ENCODE assay signal across 8 cellular contexts in the genomic region with DNA sequence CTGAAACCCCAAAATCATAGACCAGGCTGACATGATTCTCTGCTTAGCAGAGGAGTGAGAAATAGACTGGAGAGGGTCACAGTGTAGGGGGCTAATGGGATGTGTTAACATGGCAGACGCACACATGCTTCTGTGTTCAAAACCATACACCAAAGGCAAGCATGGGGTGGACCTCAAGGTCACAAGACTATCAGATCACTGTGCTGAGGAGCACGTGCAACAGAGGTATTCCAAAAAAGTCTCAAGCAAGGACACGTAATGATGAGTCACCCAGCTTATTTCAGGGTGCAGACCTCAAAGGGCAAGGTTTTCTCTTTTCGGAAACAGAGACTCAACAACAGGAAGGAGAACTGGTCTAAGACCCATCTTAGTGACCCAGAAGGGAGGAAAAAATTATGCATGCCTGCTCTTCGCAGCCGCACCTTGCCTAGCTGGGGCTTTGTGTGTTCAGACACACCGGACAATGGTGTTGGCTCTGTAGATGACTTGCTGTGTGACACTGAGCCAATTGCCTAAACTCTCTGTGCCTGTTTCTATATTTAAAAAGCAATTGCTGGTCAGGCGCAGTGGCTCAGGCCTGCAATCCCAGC. TPM values are rescaled to one million over a fixed set of nuclear protein-coding genes. Genes with fewer than 3 reads are reported as not detected.
DNase-seq lines count a peak whose midpoint lies in the region; ATAC-seq and TF ChIP-seq lines count a peak whose summit lies in the region.

No MANE protein-coding gene starts in this region.

- no peaks in the 10 kb centered on the region for H3K27me3 ChIP-seq in MG63

- DNase-seq in A172 (ENCODE audit: low spot score) (peak; percentile 90), MG63 (peak; percentile 43), mucosa of descending colon (peak in 1 of 3 donors; percentile 7), cerebellum (ENCODE audit: low spot score) (no peak), amygdala (lab: John Stamatoyannopoulos, UW) (no peak), cerebellar cortex (ENCODE audit: low spot score) (no peak)
- peak; percentile 37 for DNase-seq in activated CD8-positive, alpha-beta memory T cell treated with anti-CD3 and anti-CD28 coated beads, Interleukin-2, amount 50 U/mL, for 4 hours

- H3K4me1 ChIP-seq in mucosa of descending colon (ENCODE audit: low read depth), result no peaks in the 10 kb centered on the region

- intact Hi-C loops in mucosa of descending colon (cut with DNase I, micrococcal nuclease), result no loop called here

- no peaks in the 10 kb centered on the region for H3K9me3 ChIP-seq in MG63
- H3K9me3 ChIP-seq in mucosa of descending colon, result no peaks in the 10 kb centered on the region

- no peak overlapping the region for H3K4me3 ChIP-seq in MG63
- H3K4me3 ChIP-seq in mucosa of descending colon, result no peak overlapping the region

- ATAC-seq in GM19468 (IDR thresholded peaks at IDR 0.05; ENCODE audit: extremely low read depth, unreplicated experiment) (peak; percentile 23), mucosa of descending colon (peak; percentile 11)

- no peak for TF ChIP-seq CTCF in mucosa of descending colon (IDR thresholded peaks at IDR 0.05)

- H3K36me3 ChIP-seq in MG63 (no peaks in the 10 kb centered on the region), mucosa of descending colon (ENCODE audit: low read depth) (no peaks in the 10 kb centered on the region)

RNA-seq across cellular contexts. Expression of gene WHRN, which starts 20.3 kb away (rescaled TPM):
- 2.0 and 2.1 TPM in 2 replicates for total RNA-seq in A172 (2014; rRNA removed; shearing (Covaris generic))
- 1.9 and 2.1 TPM in 2 replicates for total RNA-seq in MG63 (2014; rRNA removed; shearing (Covaris generic); ENCODE audit: low replicate concordance)
- total RNA-seq in mucosa of descending colon (10 to 100 TPM in 1 of 3 donors, 1 to 10 TPM in 2; 2.8 to 19.1 (median 4.7) TPM), cerebellum (7.7 TPM)

Comparison
In these comparisons a context has a peak if more than half of its experiments do, and no peak if none do; other contexts are left out.
1. DNase-seq: peak in A172 (single experiment), MG63 (single experiment) and activated CD8-positive, alpha-beta memory T cell treated with anti-CD3 and anti-CD28 coated beads, Interleukin-2, amount 50 U/mL, for 4 hours (single experiment); none in cerebellum (single experiment), amygdala (0 of 56) and cerebellar cortex (single experiment).